Comparison of ENCODE assay signal across 7 cellular contexts in the genomic region with DNA sequence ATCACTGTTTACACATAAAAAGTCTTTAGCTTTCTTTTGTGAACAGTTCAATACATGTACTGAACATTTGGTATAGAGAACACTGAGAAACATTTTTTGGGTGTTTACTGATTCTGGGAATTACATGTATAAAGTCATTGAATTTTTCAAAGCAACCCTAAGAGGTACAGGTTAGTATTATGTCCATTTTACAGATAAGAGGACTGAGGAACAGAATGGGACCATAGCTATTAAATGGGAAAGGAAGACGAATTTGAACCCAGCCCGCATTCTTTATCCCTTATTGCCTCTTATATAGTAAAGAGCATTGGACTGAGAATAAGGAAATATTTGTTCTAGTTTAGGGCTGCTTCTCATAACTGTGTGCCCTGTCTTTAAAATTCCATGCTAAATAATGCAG. TPM values are rescaled to one million over a fixed set of nuclear protein-coding genes. Genes with fewer than 3 reads are reported as not detected.
A peak's percentile ranks its signal among the peaks of the same experiment; 100 is the strongest.
DNase-seq lines count a peak whose midpoint lies in the region; ATAC-seq and TF ChIP-seq lines count a peak whose summit lies in the region.

No MANE protein-coding gene starts in this region.

- H3K18ac ChIP-seq in H9 (ENCODE audit: insufficient read length, low read depth, low read length): no peak overlapping the region

- no peak overlapping the region for H2BK5ac ChIP-seq in H9 (ENCODE audit: insufficient read length, low read length)

- H3K4me3 Mint-ChIP-seq in H9 (peak overlapping the region; percentile 97 to 99), T-helper 17 cell (peak overlapping the region; percentile 96)
- peak overlapping the region; percentile 87 for H3K4me3 Mint-ChIP-seq in stimulated activated effector memory CD8-positive, alpha-beta T cell treated with anti-CD3 and anti-CD28 coated beads, Interleukin-12 subunit alpha, Interleukin-12 subunit beta, amount 100 ng/mL, for 72 hours

- no peaks in the 10 kb centered on the region for H3K9me3 Mint-ChIP-seq in H9
- H3K9me3 Mint-ChIP-seq in stimulated activated effector memory CD8-positive, alpha-beta T cell treated with anti-CD3 and anti-CD28 coated beads, Interleukin-12 subunit alpha, Interleukin-12 subunit beta, amount 100 ng/mL, for 72 hours: no peaks in the 10 kb centered on the region

- H3K27ac Mint-ChIP-seq in H9 (no peak overlapping the region), T-helper 17 cell (peak overlapping the region; percentile 94)
- H3K27ac Mint-ChIP-seq in stimulated activated effector memory CD8-positive, alpha-beta T cell treated with anti-CD3 and anti-CD28 coated beads, Interleukin-12 subunit alpha, Interleukin-12 subunit beta, amount 100 ng/mL, for 72 hours: no peak overlapping the region

- no peak overlapping the region for H2AFZ ChIP-seq in H9 (ENCODE audit: low read length)

- H3K56ac ChIP-seq in H9 (ENCODE audit: insufficient read length, low read depth, low read length): no peak overlapping the region

- H3K27me3 ChIP-seq in H9 (ENCODE audit: insufficient read depth, low read length): no peaks in the 10 kb centered on the region
- no peaks in the 10 kb centered on the region for H3K27me3 ChIP-seq in gastroesophageal sphincter

- H2AK5ac ChIP-seq in H9 (ENCODE audit: insufficient read length, low read length): no peak overlapping the region

- no peak for TF ChIP-seq POLR2A in gastroesophageal sphincter (IDR thresholded peaks at IDR 0.05)

- H2BK12ac ChIP-seq in H9 (ENCODE audit: insufficient read length, low read depth, low read length): no peak overlapping the region

- DNase-seq in H9: no peak
- DNase-seq in T-helper 17 cell: no peak
- DNase-seq in stimulated activated effector memory CD8-positive, alpha-beta T cell treated with anti-CD3 and anti-CD28 coated beads, Interleukin-12 subunit alpha, Interleukin-12 subunit beta, amount 100 ng/mL, for 72 hours (ENCODE audit: low spot score in 2 of 2): no peak
- DNase-seq in occipital lobe (lab: John Stamatoyannopoulos, UW): no peak
- no peak for DNase-seq in midbrain (lab: John Stamatoyannopoulos, UW)

- peak overlapping the region; percentile 70 to 73 for H3K4me3 ChIP-seq in gastroesophageal sphincter

- H3K4me1 ChIP-seq in H9 (ENCODE audit: insufficient read depth, low read length) (peaks cover 6% of the 10 kb centered on the region), gastroesophageal sphincter (peaks cover 9 to 42% (median 22%) of the 10 kb centered on the region in 3 donors)

- H3K14ac ChIP-seq in H9 (ENCODE audit: insufficient read depth, low read length): no peak overlapping the region

- H4K20me1 ChIP-seq in H9 (ENCODE audit: control insufficient read depth, insufficient read depth, insufficient read length): peaks cover 2% of the 10 kb centered on the region

- ATAC-seq in T-helper 17 cell: no peak
- no peak for ATAC-seq in gastroesophageal sphincter
- ATAC-seq in stimulated activated effector memory CD8-positive, alpha-beta T cell treated with anti-CD3 and anti-CD28 coated beads, Interleukin-12 subunit alpha, Interleukin-12 subunit beta, amount 100 ng/mL, for 72 hours: no peak
- no peak for ATAC-seq in GM19455 (IDR thresholded peaks at IDR 0.05; ENCODE audit: unreplicated experiment)

- H3K36me3 Mint-ChIP-seq in H9 (ENCODE audit: insufficient read depth in 1 of 3, low read depth in 3 of 3): peaks cover 26 to 42% (median 34%) of the 10 kb centered on the region in 3 experiments; a peak in 6 of 7 replicates
- peaks cover 11% of the 10 kb centered on the region for H3K36me3 Mint-ChIP-seq in T-helper 17 cell (ENCODE audit: low read depth)
- peaks cover 60% of the 10 kb centered on the region for H3K36me3 Mint-ChIP-seq in stimulated activated effector memory CD8-positive, alpha-beta T cell treated with anti-CD3 and anti-CD28 coated beads, Interleukin-12 subunit alpha, Interleukin-12 subunit beta, amount 100 ng/mL, for 72 hours

- peaks cover 30% of the 10 kb centered on the region for H3K79me2 ChIP-seq in H9 (ENCODE audit: insufficient read depth, low read length)

- H3K23me2 ChIP-seq in H9 (ENCODE audit: insufficient read length, low read depth, low read length, poor library complexity, severe bottlenecking): peaks cover 3% of the 10 kb centered on the region

- no peak overlapping the region for H3K4me2 ChIP-seq in H9 (ENCODE audit: insufficient read depth, insufficient read length, low read length)

- no peak overlapping the region for H4K8ac ChIP-seq in H9 (replicated peaks; ENCODE audit: insufficient read length, low read depth, low read length)

- H2BK15ac ChIP-seq in H9 (ENCODE audit: low read depth, low read length): no peak overlapping the region

- H3K23ac ChIP-seq in H9 (ENCODE audit: insufficient read length, low read depth, low read length): no peak overlapping the region

- H3T11ph ChIP-seq in H9 (ENCODE audit: low read length): no peak overlapping the region

- peaks cover 15% of the 10 kb centered on the region for H3K79me1 ChIP-seq in H9 (ENCODE audit: insufficient read depth, low read depth, low read length, poor library complexity, severe bottlenecking)

- WGBS in H9 (ENCODE audit: extremely low coverage, insufficient read length, low lambda C conversion rate): no CpG with 5 or more reads among the region's 2 CpGs
- WGBS in gastroesophageal sphincter (ENCODE audit: low coverage in 1 of 2), 2 donors: 81 to 83% methylated on average over 2 of the region's 2 CpGs

- H2BK120ac ChIP-seq in H9 (ENCODE audit: low read depth, low read length, poor library complexity, severe bottlenecking): no peak overlapping the region

- H3K9me3 ChIP-seq in H9 (ENCODE audit: control insufficient read depth, low read depth, low read length) (no peaks in the 10 kb centered on the region), T-helper 17 cell (ENCODE audit: control insufficient read depth, low read length, poor library complexity, severe bottlenecking) (no peaks in the 10 kb centered on the region), gastroesophageal sphincter (no peaks in the 10 kb centered on the region)

- H3K4me1 Mint-ChIP-seq in H9 (peaks cover 19 to 27% of the 10 kb centered on the region in 2 experiments), T-helper 17 cell (peaks cover 42% of the 10 kb centered on the region)
- H3K4me1 Mint-ChIP-seq in stimulated activated effector memory CD8-positive, alpha-beta T cell treated with anti-CD3 and anti-CD28 coated beads, Interleukin-12 subunit alpha, Interleukin-12 subunit beta, amount 100 ng/mL, for 72 hours: peaks cover 25% of the 10 kb centered on the region

- no peak for TF ChIP-seq EP300 in gastroesophageal sphincter (IDR thresholded peaks at IDR 0.05)

- H2BK20ac ChIP-seq in H9 (ENCODE audit: low read depth, low read length, poor library complexity, severe bottlenecking): no peak overlapping the region

- H3K27ac ChIP-seq in H9 (ENCODE audit: insufficient read length, low read depth, low read length): no peak overlapping the region
- peak overlapping the region in 1 of 4 donors; percentile 92 for H3K27ac ChIP-seq in gastroesophageal sphincter

- H3K4ac ChIP-seq in H9 (ENCODE audit: low read depth, low read length): no peak overlapping the region

- H3K27me3 Mint-ChIP-seq in H9 (ENCODE audit: low read depth): peaks cover 1% of the 10 kb centered on the region; the same call in 1 of the 2 replicates
- H3K27me3 Mint-ChIP-seq in T-helper 17 cell: no peaks in the 10 kb centered on the region

- TF ChIP-seq CTCF in H9 (conservative IDR thresholded peaks at IDR 0.05) (no peak), gastroesophageal sphincter (IDR thresholded peaks at IDR 0.05) (no peak)

- peaks cover 0 to 25% of the 10 kb centered on the region in 2 donors for H3K36me3 ChIP-seq in gastroesophageal sphincter

- no peak overlapping the region for H3K9ac ChIP-seq in H9 (ENCODE audit: extremely low read depth, insufficient read length, low read length)

- H4K91ac ChIP-seq in H9 (ENCODE audit: insufficient read length, low read depth, low read length): no peak overlapping the region

- no peak overlapping the region for H4K5ac ChIP-seq in H9 (ENCODE audit: insufficient read length, low read depth, low read length)

RNA-seq across cellular contexts. Expression of gene KANSL2, which starts 0.9 kb away (rescaled TPM):
- total RNA-seq in H9 (2021) (51.3 and 56.6 TPM in 2 replicates), T-helper 17 cell (100 to 1,000 TPM in 1 of 2 donors, 10 to 100 TPM in 1; 90.2 to 127 TPM), gastroesophageal sphincter (10 to 100 TPM; 39.0 to 49.0 (median 43.7) TPM), occipital lobe (58.6 TPM)

RNA-seq across cellular contexts. Expression of gene CCNT1, which starts 33.6 kb away (rescaled TPM):
- 49.4 and 53.1 TPM in 2 replicates for total RNA-seq in H9 (2021)
- total RNA-seq in T-helper 17 cell: 100 to 1,000 TPM in 1 of 2 donors, 10 to 100 TPM in 1; 87.5 to 117 TPM
- 10 to 100 TPM; 17.9 to 40.3 (median 23.1) TPM for total RNA-seq in gastroesophageal sphincter
- total RNA-seq in occipital lobe: 44.0 TPM
